Comparison of ENCODE assay signal across 8 cellular contexts in the genomic region with DNA sequence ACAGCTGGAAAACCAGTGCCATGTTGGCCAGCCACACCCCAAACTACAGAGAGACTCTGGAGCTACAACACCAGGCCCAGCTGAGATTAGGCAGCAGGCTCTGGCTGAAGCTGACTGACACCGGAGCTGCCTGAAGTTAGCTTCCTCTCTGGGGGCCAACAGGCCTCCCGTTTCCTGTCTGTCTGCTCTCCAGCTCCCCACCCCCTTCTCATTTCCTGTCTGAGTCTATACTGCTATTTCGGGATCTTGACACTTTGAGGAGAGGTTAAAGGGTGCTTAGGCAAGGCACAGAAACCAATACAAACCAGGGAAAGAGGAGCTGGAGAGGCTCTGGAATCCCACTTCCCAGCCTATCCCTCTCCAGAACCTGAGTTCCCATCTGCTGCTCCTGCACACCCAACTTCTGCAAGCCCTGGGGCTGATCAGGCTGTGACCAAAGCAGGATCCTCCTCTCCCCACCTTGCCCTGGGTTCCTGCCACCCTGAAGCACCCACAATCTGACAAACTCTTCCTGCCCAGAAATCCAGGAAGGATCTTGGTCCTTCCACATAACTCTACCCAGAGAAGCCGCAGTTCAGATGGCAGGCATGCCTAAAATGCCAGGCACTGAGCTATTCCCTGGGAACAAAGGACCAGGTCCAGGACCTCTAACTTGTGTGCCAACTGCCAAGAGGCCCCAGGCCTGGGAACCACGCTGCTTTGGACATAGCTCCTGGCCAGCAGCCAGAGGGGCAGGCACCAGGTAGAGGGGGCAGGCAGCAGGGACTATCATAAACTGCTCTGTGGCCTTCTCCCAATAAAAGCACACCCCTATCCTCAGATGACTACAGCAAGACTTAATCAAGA. TPM values are rescaled to one million over a fixed set of nuclear protein-coding genes. Genes with fewer than 3 reads are reported as not detected.
A peak's percentile ranks its signal among the peaks of the same experiment; 100 is the strongest.
DNase-seq lines count a peak whose midpoint lies in the region; ATAC-seq and TF ChIP-seq lines count a peak whose summit lies in the region.

No MANE protein-coding gene starts in this region.

- H3K36me3 ChIP-seq in MM.1S (replicated peaks; ENCODE audit: insufficient read depth, low read length) (no peaks in the 10 kb centered on the region), duodenal mucosa (ENCODE audit: control insufficient read depth in 1 of 2, insufficient read depth in 2 of 2, low read length in 2 of 2) (peaks cover under 1 to 4% of the 10 kb centered on the region in 2 donors), mucosa of descending colon (ENCODE audit: low read depth) (no peaks in the 10 kb centered on the region)

- H3K4me3 Mint-ChIP-seq in activated CD4-positive, alpha-beta T cell treated with anti-CD3 and anti-CD28 coated beads, Interleukin-2, amount 10 ng/mL, durations not matched to agents 24 days and 14 days, result peak overlapping the region; percentile 80

- H3K9me3 ChIP-seq in MM.1S (replicated peaks; ENCODE audit: insufficient read depth, low read length) (no peaks in the 10 kb centered on the region), duodenal mucosa (ENCODE audit: control insufficient read depth in 1 of 2, low read length in 2 of 2) (no peaks in the 10 kb centered on the region), mucosa of descending colon (no peaks in the 10 kb centered on the region)

- ATAC-seq in GM21786 (IDR thresholded peaks at IDR 0.05; ENCODE audit: unreplicated experiment) (peak; percentile 70), mucosa of descending colon (peak; percentile 90), GM18519 (IDR thresholded peaks at IDR 0.05; ENCODE audit: low FRiP score, unreplicated experiment) (no peak)

- intact Hi-C loops in activated CD4-positive, alpha-beta T cell treated with anti-CD3 and anti-CD28 coated beads, Interleukin-2, amount 10 ng/mL, durations not matched to agents 24 days and 14 days (cut with micrococcal nuclease), result loop anchor here (1.0 to 5.0 kb wide), 4 partner anchors 8 to 89 kb away; no protein-coding TSS in a partner anchor
- intact Hi-C loops in mucosa of descending colon (cut with DNase I, micrococcal nuclease), result no loop called here

- H3K4me2 ChIP-seq in MM.1S (ENCODE audit: low read depth, low read length), result peak overlapping the region; percentile 84

- no peaks in the 10 kb centered on the region for H3K9me2 ChIP-seq in MM.1S (replicated peaks; ENCODE audit: insufficient read depth, low read length)

- H3K79me2 ChIP-seq in MM.1S (ENCODE audit: low read length), result no peaks in the 10 kb centered on the region

- H3K27me3 Mint-ChIP-seq in activated CD4-positive, alpha-beta T cell treated with anti-CD3 and anti-CD28 coated beads, Interleukin-2, amount 10 ng/mL, durations not matched to agents 24 days and 14 days, result no peaks in the 10 kb centered on the region

- H3K27me3 ChIP-seq in MM.1S (replicated peaks; ENCODE audit: insufficient read depth, low read length) (no peaks in the 10 kb centered on the region), duodenal mucosa (ENCODE audit: control insufficient read depth in 1 of 2, insufficient read depth in 2 of 2, low read length in 2 of 2) (no peaks in the 10 kb centered on the region)

- H3K36me3 Mint-ChIP-seq in activated CD4-positive, alpha-beta T cell treated with anti-CD3 and anti-CD28 coated beads, Interleukin-2, amount 10 ng/mL, durations not matched to agents 24 days and 14 days (ENCODE audit: low read depth), result peaks cover 59% of the 10 kb centered on the region

- no peaks in the 10 kb centered on the region for H3K9me3 Mint-ChIP-seq in activated CD4-positive, alpha-beta T cell treated with anti-CD3 and anti-CD28 coated beads, Interleukin-2, amount 10 ng/mL, durations not matched to agents 24 days and 14 days

- DNase-seq in EH (ENCODE audit: low read depth) (peak; percentile 95), MM.1S (peak; percentile 88), mucosa of descending colon (peak; percentile 55 to 77 (median 65))
- peak; percentile 92 for DNase-seq in activated CD4-positive, alpha-beta T cell treated with anti-CD3 and anti-CD28 coated beads, Interleukin-2, amount 10 ng/mL, durations not matched to agents 24 days and 14 days
- peak; percentile 34 for DNase-seq in stimulated activated CD8-positive, alpha-beta memory T cell treated with anti-CD3 and anti-CD28 coated beads, Interleukin-7, amount 100 ng/mL, for 24 hours (ENCODE audit: low read depth)

- TF ChIP-seq CTCF in MM.1S (IDR thresholded peaks at IDR 0.05; ENCODE audit: low read length), result no peak
- TF ChIP-seq CTCF in mucosa of descending colon (IDR thresholded peaks at IDR 0.05), result no peak

- H3K4me1 Mint-ChIP-seq in activated CD4-positive, alpha-beta T cell treated with anti-CD3 and anti-CD28 coated beads, Interleukin-2, amount 10 ng/mL, durations not matched to agents 24 days and 14 days, result peaks cover 66% of the 10 kb centered on the region

- no peaks in the 10 kb centered on the region for H4K20me1 ChIP-seq in MM.1S (ENCODE audit: insufficient read depth, low read length)

- peak overlapping the region; percentile 86 for H3K27ac ChIP-seq in MM.1S (ENCODE audit: low read length)
- H3K27ac ChIP-seq in duodenal mucosa (ENCODE audit: low read depth, low read length), result peak overlapping the region; percentile 70

- H3K27ac Mint-ChIP-seq in activated CD4-positive, alpha-beta T cell treated with anti-CD3 and anti-CD28 coated beads, Interleukin-2, amount 10 ng/mL, durations not matched to agents 24 days and 14 days, result peak overlapping the region; percentile 93

- H3K4me3 ChIP-seq in MM.1S (ENCODE audit: low read length) (peak overlapping the region; percentile 8; the same call in 1 of the 2 replicates), duodenal mucosa (ENCODE audit: low read depth in 1 of 2, low read length in 2 of 2) (peak overlapping the region; percentile 35 to 46), mucosa of descending colon (no peak overlapping the region)

- no peak overlapping the region for H2AFZ ChIP-seq in MM.1S (ENCODE audit: low read length)

- peak overlapping the region; percentile 38 for H3K9ac ChIP-seq in MM.1S (ENCODE audit: low read length)
- H3K9ac ChIP-seq in duodenal mucosa (ENCODE audit: low read depth in 1 of 2, low read length in 2 of 2), result peak overlapping the region; percentile 15 to 41

- H3K4me1 ChIP-seq in MM.1S (ENCODE audit: low read length) (peaks cover 55% of the 10 kb centered on the region), duodenal mucosa (ENCODE audit: control insufficient read depth in 1 of 2, insufficient read depth in 2 of 2, low read length in 2 of 2) (peaks cover 24 to 44% of the 10 kb centered on the region in 2 donors), mucosa of descending colon (ENCODE audit: low read depth) (peaks cover 10% of the 10 kb centered on the region)

- peaks cover 32% of the 10 kb centered on the region for H3F3A ChIP-seq in MM.1S (ENCODE audit: insufficient read depth, low read length)

RNA-seq across cellular contexts. Expression of a gene that starts 39.9 kb away (rescaled TPM):
- total RNA-seq in activated CD4-positive, alpha-beta T cell treated with anti-CD3 and anti-CD28 coated beads, Interleukin-2, amount 10 ng/mL, durations not matched to agents 24 days and 14 days, result 12.3 and 12.7 TPM in 2 replicates
- 10 to 100 TPM; 11.5 to 27.2 (median 12.7) TPM for total RNA-seq in mucosa of descending colon

RNA-seq across cellular contexts. Expression of a gene that starts 44.0 kb away (rescaled TPM):
- total RNA-seq in activated CD4-positive, alpha-beta T cell treated with anti-CD3 and anti-CD28 coated beads, Interleukin-2, amount 10 ng/mL, durations not matched to agents 24 days and 14 days, result 39.1 and 39.8 TPM in 2 replicates
- total RNA-seq in mucosa of descending colon, result 10 to 100 TPM in 1 of 3 donors, 1 to 10 TPM in 2; 4.2 to 13.4 (median 7.1) TPM

RNA-seq across cellular contexts. Expression of a gene that starts 57.8 kb away (rescaled TPM):
- total RNA-seq in activated CD4-positive, alpha-beta T cell treated with anti-CD3 and anti-CD28 coated beads, Interleukin-2, amount 10 ng/mL, durations not matched to agents 24 days and 14 days, result 0.16 and 0.33 TPM in 2 replicates
- total RNA-seq in mucosa of descending colon, result under 1 TPM; 0.35 to 0.63 (median 0.39) TPM

Comparison
In these comparisons a context has a peak if more than half of its experiments do, and no peak if none do; other contexts are left out.
1. DNase-seq: peak in every context shown above with its lines; median percentile 95 in EH; 92 in activated CD4-positive, alpha-beta T cell treated with anti-CD3 and anti-CD28 coated beads, Interleukin-2, amount 10 ng/mL, durations not matched to agents 24 days and 14 days; 88 in MM.1S; 65 in mucosa of descending colon; 34 in stimulated activated CD8-positive, alpha-beta memory T cell treated with anti-CD3 and anti-CD28 coated beads, Interleukin-7, amount 100 ng/mL, for 24 hours.